Comparison of ENCODE assay signal across 22 cellular contexts in the genomic region with DNA sequence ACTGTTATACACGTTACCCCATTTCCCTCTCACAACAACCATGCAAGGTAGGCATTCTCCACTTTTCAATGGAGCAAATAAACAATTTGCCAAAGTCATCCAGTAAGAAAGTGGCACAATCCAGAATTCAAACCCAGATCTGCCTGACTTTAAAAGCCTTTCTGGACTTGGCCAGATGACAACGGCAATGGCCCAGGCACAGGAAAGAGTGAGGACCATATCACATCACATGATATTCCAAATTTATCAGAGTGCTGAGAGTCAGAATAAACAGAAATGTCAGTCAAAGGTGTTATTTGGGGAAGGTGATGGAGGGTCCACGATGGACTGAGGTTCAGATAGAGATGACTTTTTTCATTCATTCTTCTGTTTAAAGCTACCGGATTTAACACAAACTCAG. TPM values are rescaled to one million over a fixed set of nuclear protein-coding genes. Genes with fewer than 3 reads are reported as not detected.
DNase-seq lines count a peak whose midpoint lies in the region; ATAC-seq and TF ChIP-seq lines count a peak whose summit lies in the region.
"Had no signal": no experiment of that assay in that cellular context is flagged by ENCODE, and none has a peak within 500 bp of the region (broad histone marks: within the 10 kb centered on the region; RNA-seq: fewer than 3 reads in every experiment).

No MANE protein-coding gene starts in this region.

- peak overlapping the region; percentile 78 for H3K27ac ChIP-seq in left ventricle myocardium inferior (replicated peaks)
- peak overlapping the region; percentile 41 to 66 (median 54) for H3K27ac ChIP-seq in gastrocnemius medialis
- peak overlapping the region; percentile 25 for H3K27ac ChIP-seq in vagina
- H3K27ac ChIP-seq in substantia nigra (ENCODE audit: low read depth, low read length, poor library complexity, severe bottlenecking), result no peak overlapping the region
- H3K27ac ChIP-seq: SJSA1 had no signal

- no peak for TF ChIP-seq POLR2A in gastrocnemius medialis (IDR thresholded peaks at IDR 0.05)
- no peak for TF ChIP-seq POLR2A in vagina (IDR thresholded peaks at IDR 0.05)

- H3K4me1 ChIP-seq in left ventricle myocardium inferior (peaks cover 98% of the 10 kb centered on the region), gastrocnemius medialis (no peaks in the 10 kb centered on the region), vagina (no peaks in the 10 kb centered on the region)

- H3K27me3 Mint-ChIP-seq in chondrocyte (ENCODE audit: low read depth), result no peaks in the 10 kb centered on the region
- H3K27me3 Mint-ChIP-seq in activated naive CD4-positive, alpha-beta T cell treated with anti-CD3 and anti-CD28 coated beads for 36 hours (ENCODE audit: low read depth), result no peaks in the 10 kb centered on the region
- H3K27me3 Mint-ChIP-seq: stimulated activated naive CD8-positive, alpha-beta T cell treated with anti-CD3 and anti-CD28 coated beads, Interleukin-15, amount 100 ng/mL, for 72 hours had no signal

- in situ Hi-C loops in gastrocnemius medialis (cut with MboI; ENCODE audit: low sequenced_read_pairs in 4 of 4), result no loop called here

- intact Hi-C loops in left ventricle myocardium inferior (cut with micrococcal nuclease) (no loop called here), gastrocnemius medialis (cut with DNase I; ENCODE audit: low total_unique reads) (no loop called here), vagina (cut with DNase I) (no loop called here)
- intact Hi-C loops in activated naive CD4-positive, alpha-beta T cell treated with anti-CD3 and anti-CD28 coated beads for 36 hours (cut with micrococcal nuclease), result no loop called here

- H3K4me1 Mint-ChIP-seq in chondrocyte (ENCODE audit: low read depth), result peaks cover 96% of the 10 kb centered on the region
- H3K4me1 Mint-ChIP-seq in activated naive CD4-positive, alpha-beta T cell treated with anti-CD3 and anti-CD28 coated beads for 36 hours (ENCODE audit: low read depth), result no peaks in the 10 kb centered on the region
- H3K4me1 Mint-ChIP-seq: stimulated activated naive CD8-positive, alpha-beta T cell treated with anti-CD3 and anti-CD28 coated beads, Interleukin-15, amount 100 ng/mL, for 72 hours had no signal

- H3K36me3 ChIP-seq in left ventricle myocardium inferior (no peaks in the 10 kb centered on the region), gastrocnemius medialis (no peaks in the 10 kb centered on the region), vagina (no peaks in the 10 kb centered on the region)
- H3K36me3 ChIP-seq: MG63 had no signal

- H3K9me3 ChIP-seq in left ventricle myocardium inferior (replicated peaks) (no peaks in the 10 kb centered on the region), gastrocnemius medialis (no peaks in the 10 kb centered on the region), vagina (no peaks in the 10 kb centered on the region)
- H3K9me3 ChIP-seq: MG63, SJSA1 had no signal

- DNase-seq in chondrocyte (ENCODE audit: low spot score) (no peak), left ventricle myocardium inferior (no peak), gastrocnemius medialis (no peak), vagina (ENCODE audit: extremely low spot score in 2 of 2) (no peak), substantia nigra (lab: John Stamatoyannopoulos, UW) (no peak)
- DNase-seq in activated CD4-positive, alpha-beta T cell treated with anti-CD3 and anti-CD28 coated beads, Interleukin-2, amount 50 U/mL, for 1 hour, result no peak
- DNase-seq in activated naive CD4-positive, alpha-beta T cell treated with anti-CD3 and anti-CD28 coated beads for 36 hours, result no peak
- DNase-seq: activated CD8-positive, alpha-beta memory T cell treated with anti-CD3 and anti-CD28 coated beads, Interleukin-2, amount 50 U/mL, for 48 hours; activated effector memory CD4-positive, alpha-beta T cell treated with anti-CD3 and anti-CD28 coated beads, Interleukin-2, amount 50 U/mL, for 16 hours; amniotic stem cell; DND-41; MG63; NCI-H1694; NCI-H774; nucleus accumbens; PC-3; stimulated activated CD4-positive, alpha-beta T cell treated with anti-CD3 and anti-CD28 coated beads, Interleukin-4, amount 100 ng/mL, for 1 hour; stimulated activated naive CD8-positive, alpha-beta T cell treated with anti-CD3 and anti-CD28 coated beads, Interleukin-15, amount 100 ng/mL, for 72 hours had no signal

- H3K27ac Mint-ChIP-seq in chondrocyte (ENCODE audit: unreplicated experiment), result peak overlapping the region; percentile 99
- H3K27ac Mint-ChIP-seq in activated naive CD4-positive, alpha-beta T cell treated with anti-CD3 and anti-CD28 coated beads for 36 hours, result no peak overlapping the region
- H3K27ac Mint-ChIP-seq: stimulated activated naive CD8-positive, alpha-beta T cell treated with anti-CD3 and anti-CD28 coated beads, Interleukin-15, amount 100 ng/mL, for 72 hours; T-helper 1 cell treated with Interleukin-12 subunit alpha and Interleukin-12 subunit beta and Interleukin-4 antibody, amounts not matched to agents 30 μg/mL and 1 μg/mL, for 36 hours had no signal

- CTCF ChIA-PET in activated naive CD4-positive, alpha-beta T cell treated with anti-CD3 and anti-CD28 coated beads for 36 hours (lab: Charles Lee), result interaction anchor here (0.6 kb wide), 1 partner anchor 75 kb away, joined by 3 read pairs; no protein-coding TSS in a partner anchor

- TF ChIP-seq CTCF in chondrocyte (IDR thresholded peaks at IDR 0.05) (no peak), left ventricle myocardium inferior (IDR thresholded peaks at IDR 0.05; ENCODE audit: borderline replicate concordance) (no peak), gastrocnemius medialis (IDR thresholded peaks at IDR 0.05 in 4 of 5, conservative IDR thresholded peaks at IDR 0.05 in 1 of 5) (no peak), vagina (IDR thresholded peaks at IDR 0.05) (no peak)

- H3K9me3 Mint-ChIP-seq in chondrocyte (ENCODE audit: low read depth), result no peaks in the 10 kb centered on the region
- H3K9me3 Mint-ChIP-seq in activated naive CD4-positive, alpha-beta T cell treated with anti-CD3 and anti-CD28 coated beads for 36 hours, result no peaks in the 10 kb centered on the region
- H3K9me3 Mint-ChIP-seq: stimulated activated naive CD8-positive, alpha-beta T cell treated with anti-CD3 and anti-CD28 coated beads, Interleukin-15, amount 100 ng/mL, for 72 hours; T-helper 1 cell treated with Interleukin-12 subunit alpha and Interleukin-12 subunit beta and Interleukin-4 antibody, amounts not matched to agents 30 μg/mL and 1 μg/mL, for 36 hours had no signal

- H3K27me3 ChIP-seq in left ventricle myocardium inferior (ENCODE audit: low read depth) (no peaks in the 10 kb centered on the region), gastrocnemius medialis (no peaks in the 10 kb centered on the region), vagina (no peaks in the 10 kb centered on the region)
- H3K27me3 ChIP-seq: MG63, SJSA1 had no signal

- no peak for ATAC-seq in gastrocnemius medialis
- ATAC-seq: HCT116; PC-3; stimulated activated naive CD8-positive, alpha-beta T cell treated with anti-CD3 and anti-CD28 coated beads, Interleukin-15, amount 100 ng/mL, for 72 hours had no signal

- peak overlapping the region; percentile 60 for H3K4me3 Mint-ChIP-seq in chondrocyte (ENCODE audit: unreplicated experiment)
- no peak overlapping the region for H3K4me3 Mint-ChIP-seq in activated naive CD4-positive, alpha-beta T cell treated with anti-CD3 and anti-CD28 coated beads for 36 hours
- H3K4me3 Mint-ChIP-seq: stimulated activated naive CD8-positive, alpha-beta T cell treated with anti-CD3 and anti-CD28 coated beads, Interleukin-15, amount 100 ng/mL, for 72 hours; T-helper 1 cell treated with Interleukin-12 subunit alpha and Interleukin-12 subunit beta and Interleukin-4 antibody, amounts not matched to agents 30 μg/mL and 1 μg/mL, for 36 hours had no signal

- H3K36me3 Mint-ChIP-seq in chondrocyte (ENCODE audit: low read depth), result peaks cover 27% of the 10 kb centered on the region
- H3K36me3 Mint-ChIP-seq in activated naive CD4-positive, alpha-beta T cell treated with anti-CD3 and anti-CD28 coated beads for 36 hours (ENCODE audit: low read depth), result no peaks in the 10 kb centered on the region

- H3K4me3 ChIP-seq in left ventricle myocardium inferior (peak overlapping the region; percentile 33), gastrocnemius medialis (no peak overlapping the region), vagina (no peak overlapping the region)
- H3K4me3 ChIP-seq: MG63, SJSA1, skin epidermis had no signal

RNA-seq across cellular contexts. Expression of gene CALD1, which starts 48.0 kb away (rescaled TPM):
- total RNA-seq in chondrocyte, result 1,623 to 1,979 TPM (median 1,941 TPM) in 3 replicates
- total RNA-seq in left ventricle myocardium inferior, result 122 TPM
- total RNA-seq in gastrocnemius medialis, result 10 to 100 TPM; 25.9 to 43.2 (median 32.3) TPM
- total RNA-seq in vagina, result 343 TPM
- total RNA-seq in activated naive CD4-positive, alpha-beta T cell treated with anti-CD3 and anti-CD28 coated beads for 36 hours, result under 1 TPM; 0.42 to 0.62 TPM

Comparison
In these comparisons a context has a peak if more than half of its experiments do, and no peak if none do; other contexts are left out.
1. RNA of gene CALD1, which starts 48.0 kb away (total RNA-seq): 1,623 to 1,979 TPM in chondrocyte, 343 TPM in vagina (single experiment), 122 TPM in left ventricle myocardium inferior (single experiment) and 25.9 to 43.2 TPM in gastrocnemius medialis; 0.42 to 0.62 TPM in activated naive CD4-positive, alpha-beta T cell treated with anti-CD3 and anti-CD28 coated beads for 36 hours; every median in the first group is over 10 times any median in the second.